15 cellular contexts compared by ENCODE assay signal in genomic region chr1:42328047-42328625, GRCh38. TPM values are rescaled to one million over a fixed set of nuclear protein-coding genes. Genes with fewer than 3 reads are reported as not detected.
A peak's percentile ranks its signal among the peaks of the same experiment; 100 is the strongest.
DNase-seq lines count a peak whose midpoint lies in the region; ATAC-seq and TF ChIP-seq lines count a peak whose summit lies in the region.
"Had no signal": no experiment of that assay in that cellular context is flagged by ENCODE, and none has a peak within 500 bp of the region (broad histone marks: within the 10 kb centered on the region; RNA-seq: fewer than 3 reads in every experiment).

No MANE protein-coding gene starts in this region.

- H3K4me1 Mint-ChIP-seq in GM23338 (peaks cover 48% of the 10 kb centered on the region), T-helper 17 cell (peaks cover 63% of the 10 kb centered on the region), endodermal cell (peaks cover 30% of the 10 kb centered on the region), T-cell (peaks cover 88 to 89% (median 89%) of the 10 kb centered on the region in 3 donors), type B pancreatic cell (ENCODE audit: unreplicated experiment) (peaks cover 17% of the 10 kb centered on the region)
- peaks cover 69% of the 10 kb centered on the region for H3K4me1 Mint-ChIP-seq in stimulated activated effector memory CD8-positive, alpha-beta T cell treated with anti-CD3 and anti-CD28 coated beads, Interleukin-12 subunit alpha, Interleukin-12 subunit beta, amount 100 ng/mL, for 72 hours
- H3K4me1 Mint-ChIP-seq in natural killer cell treated with Interleukin-12 subunit alpha and Interleukin-12 subunit beta and Interleukin-15 and Interleukin-18, amount 100 ng/mL, for 72 hours (ENCODE audit: low read depth in 2 of 2) = peaks cover 54 to 55% of the 10 kb centered on the region in 2 donors

- H3K27me3 ChIP-seq in GM23338 (ENCODE audit: insufficient read depth) (no peaks in the 10 kb centered on the region), endodermal cell (ENCODE audit: control insufficient read depth, insufficient read depth, low read length, poor library complexity, severe bottlenecking) (no peaks in the 10 kb centered on the region)

- peaks cover 76% of the 10 kb centered on the region for H4K20me1 ChIP-seq in GM23338 (replicated peaks; ENCODE audit: insufficient read depth)

- CTCF ChIA-PET in T-cell (lab: Charles Lee) = no interaction called here

- peak overlapping the region; percentile 89 for H3K27ac Mint-ChIP-seq in GM23338
- H3K27ac Mint-ChIP-seq in T-helper 17 cell = no peak overlapping the region
- H3K27ac Mint-ChIP-seq in endodermal cell = no peak overlapping the region
- H3K27ac Mint-ChIP-seq in stimulated activated effector memory CD8-positive, alpha-beta T cell treated with anti-CD3 and anti-CD28 coated beads, Interleukin-12 subunit alpha, Interleukin-12 subunit beta, amount 100 ng/mL, for 72 hours = no peak overlapping the region
- peak overlapping the region in 1 of 2 donors; percentile 34 for H3K27ac Mint-ChIP-seq in T-cell
- H3K27ac Mint-ChIP-seq in type B pancreatic cell = no peak overlapping the region
- no peak overlapping the region for H3K27ac Mint-ChIP-seq in natural killer cell treated with Interleukin-12 subunit alpha and Interleukin-12 subunit beta and Interleukin-15 and Interleukin-18, amount 100 ng/mL, for 72 hours
- H3K27ac Mint-ChIP-seq: B cell; CD4-positive, alpha-beta T cell; IgD-negative memory B cell had no signal

- no peaks in the 10 kb centered on the region for H3K36me3 ChIP-seq in GM23338 (ENCODE audit: insufficient read depth)
- peaks cover 5% of the 10 kb centered on the region for H3K36me3 ChIP-seq in endodermal cell (ENCODE audit: control insufficient read depth, insufficient read depth, low read length)

- H3K27me3 Mint-ChIP-seq in GM23338 (ENCODE audit: insufficient read depth, low read depth, poor library complexity) (no peaks in the 10 kb centered on the region), T-helper 17 cell (no peaks in the 10 kb centered on the region), endodermal cell (ENCODE audit: insufficient read depth) (no peaks in the 10 kb centered on the region), T-cell (no peaks in the 10 kb centered on the region), type B pancreatic cell (no peaks in the 10 kb centered on the region)
- H3K27me3 Mint-ChIP-seq in natural killer cell treated with Interleukin-12 subunit alpha and Interleukin-12 subunit beta and Interleukin-15 and Interleukin-18, amount 100 ng/mL, for 72 hours = no peaks in the 10 kb centered on the region
- H3K27me3 Mint-ChIP-seq: B cell; CD4-positive, alpha-beta T cell; IgD-negative memory B cell had no signal

- peaks cover 8% of the 10 kb centered on the region for H3K4me1 ChIP-seq in GM23338 (ENCODE audit: insufficient read depth)
- no peaks in the 10 kb centered on the region for H3K4me1 ChIP-seq in endodermal cell (ENCODE audit: control insufficient read depth, insufficient read depth, low read length)

- H3K4me3 Mint-ChIP-seq in GM23338 = no peak overlapping the region
- peak overlapping the region; percentile 43 for H3K4me3 Mint-ChIP-seq in T-helper 17 cell
- H3K4me3 Mint-ChIP-seq in endodermal cell = no peak overlapping the region
- H3K4me3 Mint-ChIP-seq in stimulated activated effector memory CD8-positive, alpha-beta T cell treated with anti-CD3 and anti-CD28 coated beads, Interleukin-12 subunit alpha, Interleukin-12 subunit beta, amount 100 ng/mL, for 72 hours = no peak overlapping the region
- H3K4me3 Mint-ChIP-seq in T-cell = no peak overlapping the region
- no peak overlapping the region for H3K4me3 Mint-ChIP-seq in type B pancreatic cell
- H3K4me3 Mint-ChIP-seq in natural killer cell treated with Interleukin-12 subunit alpha and Interleukin-12 subunit beta and Interleukin-15 and Interleukin-18, amount 100 ng/mL, for 72 hours = no peak overlapping the region
- H3K4me3 Mint-ChIP-seq: B cell, H9 had no signal

- H3F3A ChIP-seq in GM23338 (replicated peaks; ENCODE audit: low read depth) = no peaks in the 10 kb centered on the region

- ATAC-seq in GM23338 (peak; percentile 85), T-helper 17 cell (no peak), T-cell (replicated peaks in 1 of 4) (no peak)
- ATAC-seq in stimulated activated effector memory CD8-positive, alpha-beta T cell treated with anti-CD3 and anti-CD28 coated beads, Interleukin-12 subunit alpha, Interleukin-12 subunit beta, amount 100 ng/mL, for 72 hours = peak; percentile 26
- no peak for ATAC-seq in natural killer cell treated with Interleukin-12 subunit alpha and Interleukin-12 subunit beta and Interleukin-15 and Interleukin-18, amount 100 ng/mL, for 72 hours

- POLR2A ChIA-PET in T-cell (lab: Charles Lee) = interaction anchor here in 1 of 2 donors (0.6 kb wide), 1 partner anchor 1331 kb away, joined by 3 read pairs; no protein-coding TSS in a partner anchor

- H3K27ac ChIP-seq in GM23338 (ENCODE audit: low read depth) = no peak overlapping the region
- H3K27ac ChIP-seq in endodermal cell (ENCODE audit: low read depth, low read length) = no peak overlapping the region

- H3K4me2 ChIP-seq in GM23338 = no peak overlapping the region

- DNase-seq in GM23338 (ENCODE audit: low spot score) = peak; percentile 44
- no peak for DNase-seq in T-helper 17 cell
- no peak for DNase-seq in endodermal cell
- DNase-seq in stimulated activated effector memory CD8-positive, alpha-beta T cell treated with anti-CD3 and anti-CD28 coated beads, Interleukin-12 subunit alpha, Interleukin-12 subunit beta, amount 100 ng/mL, for 72 hours (ENCODE audit: low spot score in 2 of 2) = no peak
- DNase-seq in T-cell = no peak
- no peak for DNase-seq in type B pancreatic cell (ENCODE audit: extremely low spot score, unreplicated experiment)
- DNase-seq in natural killer cell treated with Interleukin-12 subunit alpha and Interleukin-12 subunit beta and Interleukin-15 and Interleukin-18, amount 100 ng/mL, for 72 hours (ENCODE audit: low spot score) = no peak
- DNase-seq: C1 segment of cervical spinal cord; CD4-positive, alpha-beta T cell; DMS153; DND-41; GDM1; H9 had no signal

- TF ChIP-seq CTCF in GM23338 (conservative IDR thresholded peaks at IDR 0.05; ENCODE audit: low read depth in 2 of 2) (peak; percentile 11 to 24; a peak in 3 of 4 replicates), endodermal cell (conservative IDR thresholded peaks at IDR 0.05) (peak; percentile 20), type B pancreatic cell (conservative IDR thresholded peaks at IDR 0.05) (no peak)

- 82 to 96% methylated on average over 5 of the region's 5 CpGs for WGBS in endodermal cell (ENCODE audit: insufficient coverage in 1 of 2, insufficient read length in 1 of 2), 2 experiments

- H3K9me3 ChIP-seq in T-helper 17 cell (ENCODE audit: control insufficient read depth, low read length, poor library complexity, severe bottlenecking) = no peaks in the 10 kb centered on the region
- no peaks in the 10 kb centered on the region for H3K9me3 ChIP-seq in endodermal cell (ENCODE audit: control insufficient read depth, low read length)

- H3K9me3 Mint-ChIP-seq in GM23338 (no peaks in the 10 kb centered on the region), endodermal cell (no peaks in the 10 kb centered on the region), T-cell (no peaks in the 10 kb centered on the region), type B pancreatic cell (no peaks in the 10 kb centered on the region)
- no peaks in the 10 kb centered on the region for H3K9me3 Mint-ChIP-seq in stimulated activated effector memory CD8-positive, alpha-beta T cell treated with anti-CD3 and anti-CD28 coated beads, Interleukin-12 subunit alpha, Interleukin-12 subunit beta, amount 100 ng/mL, for 72 hours
- no peaks in the 10 kb centered on the region for H3K9me3 Mint-ChIP-seq in natural killer cell treated with Interleukin-12 subunit alpha and Interleukin-12 subunit beta and Interleukin-15 and Interleukin-18, amount 100 ng/mL, for 72 hours
- H3K9me3 Mint-ChIP-seq: CD4-positive, alpha-beta T cell; H9 had no signal

- H3K9ac ChIP-seq in endodermal cell (ENCODE audit: extremely low read depth, low read length, poor library complexity, severe bottlenecking) = no peak overlapping the region

- no peak overlapping the region for H2AFZ ChIP-seq in GM23338

- H3K9me2 ChIP-seq in GM23338 (ENCODE audit: insufficient read depth) = no peaks in the 10 kb centered on the region

- H3K36me3 Mint-ChIP-seq in GM23338 (ENCODE audit: low read depth) (no peaks in the 10 kb centered on the region), T-helper 17 cell (ENCODE audit: low read depth) (peaks cover 3% of the 10 kb centered on the region), endodermal cell (ENCODE audit: low read depth) (peaks cover 3% of the 10 kb centered on the region), T-cell (peaks cover 7% of the 10 kb centered on the region), type B pancreatic cell (no peaks in the 10 kb centered on the region)
- peaks cover 1% of the 10 kb centered on the region for H3K36me3 Mint-ChIP-seq in stimulated activated effector memory CD8-positive, alpha-beta T cell treated with anti-CD3 and anti-CD28 coated beads, Interleukin-12 subunit alpha, Interleukin-12 subunit beta, amount 100 ng/mL, for 72 hours
- H3K36me3 Mint-ChIP-seq in natural killer cell treated with Interleukin-12 subunit alpha and Interleukin-12 subunit beta and Interleukin-15 and Interleukin-18, amount 100 ng/mL, for 72 hours = no peaks in the 10 kb centered on the region

- H3K79me2 ChIP-seq in GM23338 (replicated peaks; ENCODE audit: insufficient read depth) = peaks cover 98% of the 10 kb centered on the region

- H3K4me3 ChIP-seq in GM23338 (no peak overlapping the region), endodermal cell (ENCODE audit: low read length) (no peak overlapping the region)

RNA-seq across cellular contexts. Expression of gene FOXJ3, which starts 6.9 kb away (rescaled TPM):
- 53.3 and 66.3 TPM in 2 replicates for total RNA-seq in GM23338 (2014; rRNA removed; shearing (Covaris generic))
- polyA plus RNA-seq in GM23338 (2016; fragmentation: Nextera tagmentation; extraction: Ambion mirVana) = 31.9 and 36.6 TPM in 2 replicates
- total RNA-seq in T-helper 17 cell (10 to 100 TPM; 89.1 to 93.5 TPM), endodermal cell (10 to 100 TPM; 67.3 to 79.4 TPM), T-cell (10 to 100 TPM; 71.4 to 87.7 (median 77.8) TPM), type B pancreatic cell (ENCODE audit: low replicate concordance) (49.4 and 49.8 TPM in 2 replicates)
- 47.6 TPM for polyA plus RNA-seq in endodermal cell (2013, experiment 1 of 2)
- polyA plus RNA-seq in endodermal cell (2013, experiment 2 of 2) = 45.6 TPM
- total RNA-seq in natural killer cell treated with Interleukin-12 subunit alpha and Interleukin-12 subunit beta and Interleukin-15 and Interleukin-18, amount 100 ng/mL, for 72 hours = 10 to 100 TPM; 57.9 to 69.9 TPM

RNA-seq across cellular contexts. Expression of gene RIMKLA, which starts 52.5 kb away (rescaled TPM):
- total RNA-seq in GM23338 (2014; rRNA removed; shearing (Covaris generic)) = 5.5 and 6.6 TPM in 2 replicates
- 2.4 and 4.1 TPM in 2 replicates for polyA plus RNA-seq in GM23338 (2016; fragmentation: Nextera tagmentation; extraction: Ambion mirVana)
- total RNA-seq in T-helper 17 cell = under 1 TPM; 0.07 to 0.23 TPM
- total RNA-seq in endodermal cell = 1 to 10 TPM in 1 of 2 donors, under 1 TPM in 1; 0.73 to 1.9 TPM
- 0.68 TPM for polyA plus RNA-seq in endodermal cell (2013, experiment 1 of 2)
- 0.62 TPM for polyA plus RNA-seq in endodermal cell (2013, experiment 2 of 2)
- under 1 TPM in 4 of 5 donors, not detected in 1; 0.06 to 0.35 (median 0.15) TPM for total RNA-seq in T-cell
- 2.3 and 3.8 TPM in 2 replicates for total RNA-seq in type B pancreatic cell (ENCODE audit: low replicate concordance)
- 1 to 10 TPM in 1 of 2 donors, under 1 TPM in 1; 0.98 to 8.8 TPM for total RNA-seq in natural killer cell treated with Interleukin-12 subunit alpha and Interleukin-12 subunit beta and Interleukin-15 and Interleukin-18, amount 100 ng/mL, for 72 hours
- total RNA-seq: B cell had no signal
- polyA plus RNA-seq: IgD-negative memory B cell had no signal

Comparison
In these comparisons a context has a peak if more than half of its experiments do, and no peak if none do; other contexts are left out.
1. ATAC-seq: peak in GM23338 (single experiment) and stimulated activated effector memory CD8-positive, alpha-beta T cell treated with anti-CD3 and anti-CD28 coated beads, Interleukin-12 subunit alpha, Interleukin-12 subunit beta, amount 100 ng/mL, for 72 hours (single experiment); none in T-helper 17 cell (single experiment), T-cell (0 of 4) and natural killer cell treated with Interleukin-12 subunit alpha and Interleukin-12 subunit beta and Interleukin-15 and Interleukin-18, amount 100 ng/mL, for 72 hours (0 of 2).